Comparison of ENCODE assay signal across 8 cellular contexts in the genomic region with DNA sequence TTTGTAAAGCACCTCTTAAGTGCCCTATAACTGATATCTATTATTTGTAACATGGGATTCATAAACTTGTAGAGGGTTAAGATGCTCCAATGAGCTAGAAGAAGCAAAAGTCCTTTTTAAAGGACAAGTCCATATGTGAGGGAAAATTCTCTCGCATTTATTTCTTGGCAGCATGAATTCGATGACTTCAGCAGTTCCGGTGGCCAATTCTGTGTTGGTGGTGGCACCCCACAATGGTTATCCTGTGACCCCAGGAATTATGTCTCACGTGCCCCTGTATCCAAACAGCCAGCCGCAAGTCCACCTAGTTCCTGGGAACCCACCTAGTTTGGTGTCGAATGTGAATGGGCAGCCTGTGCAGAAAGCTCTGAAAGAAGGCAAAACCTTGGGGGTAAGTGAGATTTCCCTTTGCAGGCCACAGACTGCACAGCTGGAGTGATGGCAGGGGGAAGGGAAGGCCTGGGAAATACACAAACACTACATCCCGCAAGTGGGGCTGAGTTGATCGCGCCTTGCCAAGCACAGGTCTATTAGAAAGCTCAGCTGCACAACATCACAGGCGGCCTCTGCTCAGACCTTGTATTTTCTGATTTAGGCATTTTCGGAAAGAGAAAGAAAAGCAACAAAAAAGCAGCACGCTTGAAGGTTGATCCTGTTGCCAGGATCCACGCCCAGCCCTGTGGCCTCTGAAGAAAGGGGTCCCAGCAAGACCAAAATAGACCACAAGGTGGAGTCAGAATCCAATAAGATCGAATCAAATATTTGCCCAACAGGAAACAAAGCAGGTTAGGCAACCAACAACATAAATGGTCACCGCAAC. TPM values are rescaled to one million over a fixed set of nuclear protein-coding genes. Genes with fewer than 3 reads are reported as not detected.
A peak's percentile ranks its signal among the peaks of the same experiment; 100 is the strongest.
DNase-seq lines count a peak whose midpoint lies in the region; ATAC-seq and TF ChIP-seq lines count a peak whose summit lies in the region.

No MANE protein-coding gene starts in this region.

- no peak overlapping the region for H2BK5ac ChIP-seq in IMR-90 (ENCODE audit: low read depth, low read length, poor library complexity, severe bottlenecking)

- H3K18ac ChIP-seq in IMR-90 (ENCODE audit: low read depth, low read length) = no peak overlapping the region

- CTCF ChIA-PET in IMR-90 (lab: Yijun Ruan, JAX) = interaction anchor here (1.7 kb wide), 1 partner anchor 10 kb away, joined by 4 read pairs; no protein-coding TSS in a partner anchor

- intact Hi-C loops in IMR-90 (cut with micrococcal nuclease) = no loop called here

- no peaks in the 10 kb centered on the region for H3K27me3 Mint-ChIP-seq in stimulated activated memory B cell treated with anti-CD40 and anti-IgM and Interleukin-4, amounts not matched to agents 10 μg/mL and 1 μg/mL and 100 μg/mL, for 72 hours

- no peaks in the 10 kb centered on the region for H3K4me1 Mint-ChIP-seq in stimulated activated memory B cell treated with anti-CD40 and anti-IgM and Interleukin-4, amounts not matched to agents 10 μg/mL and 1 μg/mL and 100 μg/mL, for 72 hours

- dilution Hi-C loops in IMR-90 (cut with HindIII; ENCODE audit: low sequenced_read_pairs, unreplicated experiment) = no loop called here

- TF ChIP-seq RAD21 in IMR-90 (IDR thresholded peaks at IDR 0.05; ENCODE audit: low read length) = no peak

- H2BK15ac ChIP-seq in IMR-90 (ENCODE audit: low read depth, low read length) = no peak overlapping the region

- no peak overlapping the region for H2BK120ac ChIP-seq in IMR-90 (ENCODE audit: low read depth, low read length)

- no peak overlapping the region for H2AFZ ChIP-seq in IMR-90 (replicated peaks; ENCODE audit: low read length, poor library complexity)

- no peaks in the 10 kb centered on the region for H3K36me3 ChIP-seq in IMR-90 (ENCODE audit: control insufficient read depth, insufficient read depth, low read length)

- no peaks in the 10 kb centered on the region for H3K4me1 ChIP-seq in IMR-90 (ENCODE audit: control insufficient read depth, insufficient read depth, low read length)

- H3K9me3 Mint-ChIP-seq in stimulated activated memory B cell treated with anti-CD40 and anti-IgM and Interleukin-4, amounts not matched to agents 10 μg/mL and 1 μg/mL and 100 μg/mL, for 72 hours = no peaks in the 10 kb centered on the region

- ATAC-seq in IMR-90 (ENCODE audit: low read depth) (no peak), GM18873 (IDR thresholded peaks at IDR 0.05; ENCODE audit: low FRiP score, unreplicated experiment) (no peak)
- no peak for ATAC-seq in stimulated activated memory B cell treated with anti-CD40 and anti-IgM and Interleukin-4, amounts not matched to agents 10 μg/mL and 1 μg/mL and 100 μg/mL, for 72 hours

- no peak overlapping the region for H3K9ac ChIP-seq in IMR-90 (ENCODE audit: low read depth, low read length)

- H3K27ac ChIP-seq in IMR-90 (ENCODE audit: insufficient read depth, low read length) = no peak overlapping the region

- DNase-seq in D341Med (ENCODE audit: low spot score) (peak; percentile 60), IMR-90 (no peak), RPMI7951 (ENCODE audit: low read depth) (peak; percentile 17), iris pigment epithelial cell (ENCODE audit: low read depth) (peak; percentile 2), NCI-H128 (lab: John Stamatoyannopoulos, UW; ENCODE audit: unreplicated experiment) (no peak), foreskin melanocyte (no peak)

- H2AK5ac ChIP-seq in IMR-90 (ENCODE audit: low read depth, low read length) = no peak overlapping the region

- no peak for TF ChIP-seq CTCF in IMR-90 (conservative IDR thresholded peaks at IDR 0.05; ENCODE audit: low read depth, low read length)

- no peak overlapping the region for H4K8ac ChIP-seq in IMR-90 (ENCODE audit: low read depth in 2 of 2, low read length in 2 of 2)

- no peaks in the 10 kb centered on the region for H3K9me1 ChIP-seq in IMR-90 (ENCODE audit: insufficient read depth, low read length)

- H4K5ac ChIP-seq in IMR-90 (ENCODE audit: low read depth, low read length) = no peak overlapping the region

- no TSS peak for BruUV-seq in IMR-90 (replicated peaks; lab: Mats Ljungman, UMichigan)

- TF ChIP-seq POLR2A in IMR-90 (IDR thresholded peaks at IDR 0.05; ENCODE audit: low read depth, low read length) = no peak

- H3K27ac Mint-ChIP-seq in stimulated activated memory B cell treated with anti-CD40 and anti-IgM and Interleukin-4, amounts not matched to agents 10 μg/mL and 1 μg/mL and 100 μg/mL, for 72 hours = no peak overlapping the region

- no peak overlapping the region for H3K4me2 ChIP-seq in IMR-90 (ENCODE audit: low read depth, low read length)

- H4K91ac ChIP-seq in IMR-90 (ENCODE audit: insufficient read depth, low read depth, low read length) = no peak overlapping the region

- H3K4ac ChIP-seq in IMR-90 (ENCODE audit: low read depth, low read length) = no peak overlapping the region

- 39% methylated on average over 4 of the region's 15 CpGs; no CpG with 5 or more reads in 1 of the 2 experiments for WGBS in IMR-90 (ENCODE audit: extremely low coverage in 2 of 2, insufficient read length in 1 of 2), 2 experiments

- in situ Hi-C loops in IMR-90 (cut with MboI; ENCODE audit: low sequenced_read_pairs) = no loop called here

- POLR2A ChIA-PET in IMR-90 (lab: Charles Lee; ENCODE audit: unreplicated experiment) = no interaction called here

- no peak overlapping the region for H3K4me3 Mint-ChIP-seq in stimulated activated memory B cell treated with anti-CD40 and anti-IgM and Interleukin-4, amounts not matched to agents 10 μg/mL and 1 μg/mL and 100 μg/mL, for 72 hours

- no peaks in the 10 kb centered on the region for H3K79me1 ChIP-seq in IMR-90 (ENCODE audit: low read depth in 1 of 2, low read length in 2 of 2)

- H3K27me3 ChIP-seq in IMR-90 (ENCODE audit: control insufficient read depth, insufficient read depth, low read length) = no peaks in the 10 kb centered on the region

- H2AK9ac ChIP-seq in IMR-90 (replicated peaks; ENCODE audit: low read depth, low read length, poor library complexity) = no peak overlapping the region

- H3K4me3 ChIP-seq in IMR-90 (ENCODE audit: insufficient read depth, low read depth, low read length) = no peak overlapping the region

- no peak overlapping the region for H3K56ac ChIP-seq in IMR-90 (ENCODE audit: extremely low read depth, insufficient read depth, low read length)

- no peak overlapping the region for H2BK20ac ChIP-seq in IMR-90 (ENCODE audit: low read depth, low read length)

- H4K20me1 ChIP-seq in IMR-90 (ENCODE audit: insufficient read depth, low read length) = no peaks in the 10 kb centered on the region

- no peaks in the 10 kb centered on the region for H3K9me3 ChIP-seq in IMR-90 (ENCODE audit: control insufficient read depth, insufficient read depth, low read length)

- no peak overlapping the region for H3K14ac ChIP-seq in IMR-90 (replicated peaks; ENCODE audit: low read depth, low read length)

- H3K36me3 Mint-ChIP-seq in stimulated activated memory B cell treated with anti-CD40 and anti-IgM and Interleukin-4, amounts not matched to agents 10 μg/mL and 1 μg/mL and 100 μg/mL, for 72 hours = no peaks in the 10 kb centered on the region

- H3K23ac ChIP-seq in IMR-90 (ENCODE audit: low read depth, low read length) = no peak overlapping the region

TF ChIP-seq in IMR-90, 13 proteins besides CTCF, POLR2A, EP300 and RAD21:
- TF ChIP-seq MXI1 (IDR thresholded peaks at IDR 0.05; ENCODE audit: borderline replicate concordance, low read depth, low read length) (no peak), MAFK (IDR thresholded peaks at IDR 0.05; ENCODE audit: low read depth, low read length) (peak; percentile 47), CEBPB (IDR thresholded peaks at IDR 0.05; ENCODE audit: low read depth, low read length) (no peak)

RNA-seq across cellular contexts. Expression of a gene that starts 1.5 kb away (rescaled TPM):
- total RNA-seq in IMR-90 (2012; rRNA removed) = not detected in 2 replicates
- not detected in 2 replicates for polyA plus RNA-seq in IMR-90 (2012; rRNA removed)
- not detected in 2 replicates for polyA plus RNA-seq in IMR-90 (2012; cell fraction: cytosol; rRNA removed)
- polyA plus RNA-seq in IMR-90 (2012; cell fraction: nucleus; rRNA removed; ENCODE audit: low replicate concordance) = not detected in 2 replicates
- not detected in 2 replicates for total RNA-seq in RPMI7951 (2014; rRNA removed; shearing (Covaris generic))

RNA-seq across cellular contexts. Expression of a gene that starts 23.6 kb away (rescaled TPM):
- not detected in 2 replicates for total RNA-seq in IMR-90 (2012; rRNA removed)
- polyA plus RNA-seq in IMR-90 (2012; rRNA removed) = not detected in 2 replicates
- polyA plus RNA-seq in IMR-90 (2012; cell fraction: cytosol; rRNA removed) = not detected in 2 replicates
- polyA plus RNA-seq in IMR-90 (2012; cell fraction: nucleus; rRNA removed; ENCODE audit: low replicate concordance) = not detected in 2 replicates
- not detected in 2 replicates for total RNA-seq in RPMI7951 (2014; rRNA removed; shearing (Covaris generic))

RNA-seq across cellular contexts. Expression of a gene that starts 55.8 kb away (rescaled TPM):
- not detected in 2 replicates for total RNA-seq in IMR-90 (2012; rRNA removed)
- not detected in 2 replicates for polyA plus RNA-seq in IMR-90 (2012; rRNA removed)
- polyA plus RNA-seq in IMR-90 (2012; cell fraction: cytosol; rRNA removed) = not detected in 2 replicates
- polyA plus RNA-seq in IMR-90 (2012; cell fraction: nucleus; rRNA removed; ENCODE audit: low replicate concordance) = not detected in 2 replicates
- total RNA-seq in RPMI7951 (2014; rRNA removed; shearing (Covaris generic)) = not detected in 2 replicates

Comparison
In these comparisons a context has a peak if more than half of its experiments do, and no peak if none do; other contexts are left out.
1. DNase-seq: peak in D341Med (single experiment), RPMI7951 (single experiment) and iris pigment epithelial cell (single experiment); none in IMR-90 (single experiment), NCI-H128 (single experiment) and foreskin melanocyte (single experiment).